ENCODE assay signal across 9 cellular contexts in the genomic region with DNA sequence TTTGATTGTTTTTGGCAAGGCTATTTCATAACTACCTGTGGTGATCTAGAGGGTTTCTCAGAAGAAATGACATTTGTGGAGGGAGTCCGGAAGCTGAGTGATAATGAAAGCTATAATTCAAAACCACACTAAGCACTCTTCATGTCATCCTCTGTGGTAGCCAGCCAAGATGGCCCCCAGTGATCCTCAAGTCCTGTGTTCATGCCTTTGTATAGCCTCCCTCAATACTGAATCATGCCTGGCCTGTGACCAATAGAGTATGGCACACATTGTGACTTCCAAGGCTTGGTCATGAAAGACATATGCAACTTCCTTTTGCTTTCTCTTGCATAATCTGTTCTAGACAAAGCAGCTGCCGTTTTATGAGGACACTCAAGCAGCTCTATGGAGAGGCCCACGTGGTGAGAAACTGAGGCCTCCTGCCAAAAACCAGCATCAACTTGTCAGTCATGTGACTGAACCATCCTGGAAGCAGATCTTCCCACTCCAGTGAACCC. TPM values are rescaled to one million over a fixed set of nuclear protein-coding genes. Genes with fewer than 3 reads are reported as not detected.
DNase-seq lines count a peak whose midpoint lies in the region; ATAC-seq, FAIRE-seq and TF ChIP-seq lines count a peak whose summit lies in the region.
"Had no signal": no experiment of that assay in that cellular context is flagged by ENCODE, and none has a peak within 500 bp of the region (broad histone marks: within the 10 kb centered on the region; RNA-seq: fewer than 3 reads in every experiment).

No MANE protein-coding gene starts in this region.

- no peaks in the 10 kb centered on the region for H3K9me3 Mint-ChIP-seq in activated T-cell treated with anti-CD3 and anti-CD28 coated beads, Interleukin-2, amount 50 U/mL, for 4 hours

- peak; percentile 19 for DNase-seq in NCI-H2107 treated with DMSO at 0.1 percent for 48 hours (lab: John Stamatoyannopoulos, UW; ENCODE audit: unreplicated experiment)
- no peak for DNase-seq in NCI-H2107 (lab: John Stamatoyannopoulos, UW)
- DNase-seq in NCI-H1105 treated with DMSO at 0.1 percent for 48 hours (lab: John Stamatoyannopoulos, UW): peak; percentile 66
- no peak for DNase-seq in activated T-cell treated with anti-CD3 and anti-CD28 coated beads, Interleukin-2, amount 50 U/mL, for 4 hours
- DNase-seq in keratinocyte (ENCODE audit: low read depth, low spot score): peak; percentile 81
- DNase-seq in tibial artery: peak; percentile 63 to 75
- no peak for DNase-seq in UCSD-AML1 (lab: John Stamatoyannopoulos, UW; ENCODE audit: unreplicated experiment)

- peak; percentile 83 for ATAC-seq in HG02623 (IDR thresholded peaks at IDR 0.05; ENCODE audit: unreplicated experiment)
- ATAC-seq in activated T-cell treated with anti-CD3 and anti-CD28 coated beads, Interleukin-2, amount 50 U/mL, for 4 hours: peak; percentile 100

- H3K4me3 ChIP-seq in keratinocyte (ENCODE audit: control insufficient read depth in 2 of 3, extremely low read depth in 1 of 3, insufficient read depth in 2 of 3, low read depth in 1 of 3, low read length in 3 of 3) (no peak overlapping the region), tibial artery (no peak overlapping the region)

- H3K4me3 Mint-ChIP-seq in activated T-cell treated with anti-CD3 and anti-CD28 coated beads, Interleukin-2, amount 50 U/mL, for 4 hours: no peak overlapping the region
- H3K4me3 Mint-ChIP-seq: B cell had no signal

- H3K9me1 ChIP-seq in keratinocyte (ENCODE audit: control insufficient read depth, extremely low read depth, insufficient read depth, low read length): no peaks in the 10 kb centered on the region

- H2AFZ ChIP-seq in keratinocyte (ENCODE audit: control insufficient read depth, low read length): peak overlapping the region; percentile 41

- H3K27me3 ChIP-seq in keratinocyte (ENCODE audit: control insufficient read depth, extremely low read depth, insufficient read depth, low read length) (no peaks in the 10 kb centered on the region), tibial artery (peaks cover 0 to 7% of the 10 kb centered on the region in 2 donors)

- dilution Hi-C loops in keratinocyte (cut with MboI; ENCODE audit: extremely low pct_ligation_motif_present, low sequenced_read_pairs): no loop called here

- peak overlapping the region; percentile 68 for H3K4me2 ChIP-seq in keratinocyte (ENCODE audit: control insufficient read depth, extremely low read depth, insufficient read depth, low read depth, low read length)

- no peak overlapping the region for H3K9ac ChIP-seq in keratinocyte (ENCODE audit: control insufficient read depth, extremely low read depth, insufficient read depth, low read length)

- H3K9me3 ChIP-seq in keratinocyte (ENCODE audit: control insufficient read depth, low read depth, low read length) (no peaks in the 10 kb centered on the region), tibial artery (no peaks in the 10 kb centered on the region)

- H3K27ac ChIP-seq in keratinocyte (ENCODE audit: control insufficient read depth, insufficient read depth, low read length): peak overlapping the region; percentile 32
- no peak overlapping the region for H3K27ac ChIP-seq in tibial artery

- H4K20me1 ChIP-seq in keratinocyte (ENCODE audit: control insufficient read depth, extremely low read depth, insufficient read depth, low read length): no peaks in the 10 kb centered on the region

- peak; percentile 98 for FAIRE-seq in keratinocyte (lab: Jason Lieb, UNC)

- H3K79me2 ChIP-seq in keratinocyte (ENCODE audit: control insufficient read depth, insufficient read depth, low read length): no peaks in the 10 kb centered on the region

- H3K36me3 ChIP-seq in keratinocyte (ENCODE audit: control insufficient read depth in 2 of 2, extremely low read depth in 1 of 2, insufficient read depth in 2 of 2, low read length in 2 of 2) (no peaks in the 10 kb centered on the region), tibial artery (no peaks in the 10 kb centered on the region)

- peaks cover 2% of the 10 kb centered on the region for H3K27me3 Mint-ChIP-seq in activated T-cell treated with anti-CD3 and anti-CD28 coated beads, Interleukin-2, amount 50 U/mL, for 4 hours (ENCODE audit: low read depth)

- peaks cover 8% of the 10 kb centered on the region for H3K4me1 Mint-ChIP-seq in activated T-cell treated with anti-CD3 and anti-CD28 coated beads, Interleukin-2, amount 50 U/mL, for 4 hours (ENCODE audit: low read depth)

- intact Hi-C loops in tibial artery (cut with DNase I; ENCODE audit: low total_unique reads): no loop called here

- H3K4me1 ChIP-seq in keratinocyte (ENCODE audit: control insufficient read depth, extremely low read depth, insufficient read depth, low read length) (peaks cover 12% of the 10 kb centered on the region), tibial artery (no peaks in the 10 kb centered on the region)

- TF ChIP-seq CTCF in keratinocyte (optimal IDR thresholded peaks at IDR 0.05 in 1 of 3, IDR thresholded peaks at IDR 0.05 in 1 of 3, conservative IDR thresholded peaks at IDR 0.05 in 1 of 3; ENCODE audit: extremely low read depth in 1 of 3, insufficient read depth in 2 of 3, low read length in 3 of 3) (no peak), tibial artery (IDR thresholded peaks at IDR 0.05) (no peak)

- H3K36me3 Mint-ChIP-seq in activated T-cell treated with anti-CD3 and anti-CD28 coated beads, Interleukin-2, amount 50 U/mL, for 4 hours (ENCODE audit: insufficient read depth): no peaks in the 10 kb centered on the region

RNA-seq across cellular contexts. Expression of a gene that starts 12.8 kb away (rescaled TPM):
- total RNA-seq in activated T-cell treated with anti-CD3 and anti-CD28 coated beads, Interleukin-2, amount 50 U/mL, for 4 hours: 1 to 10 TPM in 1 of 3 donors, under 1 TPM in 2; 0.78 to 1.1 (median 0.79) TPM
- 8.8 to 9.8 TPM (median 9.2 TPM) in 3 replicates for polyA plus RNA-seq in keratinocyte
- polyA plus RNA-seq in keratinocyte (2011; ENCODE audit: low read depth): 2.8 TPM
- polyA plus RNA-seq in keratinocyte (2011; cell fraction: cytosol; rRNA removed): 5.3 and 7.3 TPM in 2 replicates
- polyA plus RNA-seq in keratinocyte (2011; cell fraction: nucleus; rRNA removed): 26.7 and 29.6 TPM in 2 replicates
- polyA plus RNA-seq in keratinocyte (2012; ENCODE audit: low replicate concordance): 5.3 and 6.0 TPM in 2 replicates
- polyA minus RNA-seq in keratinocyte: 8.1 to 18.6 TPM (median 15.2 TPM) in 3 replicates
- polyA minus RNA-seq in keratinocyte (2011; cell fraction: cytosol; rRNA and poly(A)+ RNA removed): 6.3 TPM
- polyA minus RNA-seq in keratinocyte (2011; cell fraction: nucleus; rRNA and poly(A)+ RNA removed): 21.4 and 37.3 TPM in 2 replicates

RNA-seq across cellular contexts. Expression of a gene that starts 50.6 kb away (rescaled TPM):
- total RNA-seq in activated T-cell treated with anti-CD3 and anti-CD28 coated beads, Interleukin-2, amount 50 U/mL, for 4 hours: 10 to 100 TPM; 12.3 to 12.5 (median 12.3) TPM
- 46.9 to 61.1 TPM (median 49.9 TPM) in 3 replicates for polyA plus RNA-seq in keratinocyte
- polyA plus RNA-seq in keratinocyte (2011; ENCODE audit: low read depth): 10.8 TPM
- 13.6 and 20.8 TPM in 2 replicates for polyA plus RNA-seq in keratinocyte (2011; cell fraction: cytosol; rRNA removed)
- 83.1 and 92.8 TPM in 2 replicates for polyA plus RNA-seq in keratinocyte (2011; cell fraction: nucleus; rRNA removed)
- 19.9 and 32.1 TPM in 2 replicates for polyA plus RNA-seq in keratinocyte (2012; ENCODE audit: low replicate concordance)
- 64.3 to 134 TPM (median 123 TPM) in 3 replicates for polyA minus RNA-seq in keratinocyte
- polyA minus RNA-seq in keratinocyte (2011; cell fraction: cytosol; rRNA and poly(A)+ RNA removed): 34.5 TPM
- polyA minus RNA-seq in keratinocyte (2011; cell fraction: nucleus; rRNA and poly(A)+ RNA removed): 131 and 243 TPM in 2 replicates

Comparison
In these comparisons a context has a peak if more than half of its experiments do, and no peak if none do; other contexts are left out.
1. DNase-seq: peak in NCI-H2107 treated with DMSO at 0.1 percent for 48 hours (single experiment), NCI-H1105 treated with DMSO at 0.1 percent for 48 hours (single experiment), keratinocyte (single experiment) and tibial artery (2 of 2); none in NCI-H2107 (single experiment), activated T-cell treated with anti-CD3 and anti-CD28 coated beads, Interleukin-2, amount 50 U/mL, for 4 hours (single experiment) and UCSD-AML1 (single experiment).